In the genomic region with DNA sequence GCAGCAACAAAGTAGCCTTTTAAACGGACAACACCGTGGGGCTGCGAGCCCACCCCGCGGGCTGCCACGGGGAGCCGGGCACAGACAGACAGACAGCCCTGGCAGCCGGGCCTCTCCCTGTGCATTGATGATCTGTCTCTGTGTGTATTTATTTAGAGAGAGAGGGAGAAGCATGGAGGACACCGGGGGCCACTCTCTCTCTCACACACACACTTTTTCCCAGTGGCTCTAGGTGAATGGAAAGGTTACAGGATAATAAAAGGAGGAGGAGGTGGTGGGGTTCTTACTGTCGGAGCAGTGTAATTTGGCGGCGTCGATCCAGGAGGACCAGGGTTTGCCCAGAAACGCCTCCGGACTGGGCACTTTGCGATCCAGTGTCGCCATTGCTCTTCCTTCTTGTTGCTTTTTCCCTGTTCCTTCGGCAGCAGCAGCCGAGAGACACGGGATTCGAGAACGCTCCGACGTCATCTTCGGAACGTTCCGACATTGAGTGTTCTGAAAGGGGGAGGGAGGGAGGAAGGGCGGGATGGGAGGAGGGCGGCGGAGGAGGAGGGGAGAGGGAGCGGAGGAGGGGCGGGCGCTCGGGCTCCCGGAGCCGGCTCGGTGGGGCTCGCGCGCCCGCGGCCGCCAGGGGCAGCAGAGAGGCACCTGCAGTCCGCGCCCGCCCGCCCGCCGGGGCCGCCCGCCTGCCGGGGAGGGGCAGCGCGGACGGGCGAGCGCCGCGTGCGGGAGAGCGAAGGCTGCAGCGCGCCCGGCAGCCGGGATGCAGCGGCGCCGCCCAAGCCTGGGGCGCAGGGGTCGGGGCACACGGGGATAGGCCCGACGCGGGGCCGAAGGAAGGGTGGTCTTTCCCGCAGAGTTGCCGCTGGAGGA, we compare ENCODE assay signal across 1 cellular context.
TF ChIP-seq lines count a peak whose summit lies in the region.

A gene with protein sequence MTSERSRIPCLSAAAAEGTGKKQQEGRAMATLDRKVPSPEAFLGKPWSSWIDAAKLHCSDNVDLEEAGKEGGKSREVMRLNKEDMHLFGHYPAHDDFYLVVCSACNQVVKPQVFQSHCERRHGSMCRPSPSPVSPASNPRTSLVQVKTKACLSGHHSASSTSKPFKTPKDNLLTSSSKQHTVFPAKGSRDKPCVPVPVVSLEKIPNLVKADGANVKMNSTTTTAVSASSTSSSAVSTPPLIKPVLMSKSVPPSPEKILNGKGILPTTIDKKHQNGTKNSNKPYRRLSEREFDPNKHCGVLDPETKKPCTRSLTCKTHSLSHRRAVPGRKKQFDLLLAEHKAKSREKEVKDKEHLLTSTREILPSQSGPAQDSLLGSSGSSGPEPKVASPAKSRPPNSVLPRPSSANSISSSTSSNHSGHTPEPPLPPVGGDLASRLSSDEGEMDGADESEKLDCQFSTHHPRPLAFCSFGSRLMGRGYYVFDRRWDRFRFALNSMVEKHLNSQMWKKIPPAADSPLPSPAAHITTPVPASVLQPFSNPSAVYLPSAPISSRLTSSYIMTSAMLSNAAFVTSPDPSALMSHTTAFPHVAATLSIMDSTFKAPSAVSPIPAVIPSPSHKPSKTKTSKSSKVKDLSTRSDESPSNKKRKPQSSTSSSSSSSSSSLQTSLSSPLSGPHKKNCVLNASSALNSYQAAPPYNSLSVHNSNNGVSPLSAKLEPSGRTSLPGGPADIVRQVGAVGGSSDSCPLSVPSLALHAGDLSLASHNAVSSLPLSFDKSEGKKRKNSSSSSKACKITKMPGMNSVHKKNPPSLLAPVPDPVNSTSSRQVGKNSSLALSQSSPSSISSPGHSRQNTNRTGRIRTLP (minus strand): TSS at position 509 of the 873 bp plus-strand sequence. CDS start 41 bp downstream, at position 468.

TF ChIP-seq in K562, 482 proteins besides CTCF, POLR2A, EP300 and RAD21 (continued from another document and continues in another):
- TF ChIP-seq TOE1 (IDR thresholded peaks at IDR 0.05; ENCODE audit: borderline replicate concordance) (peak; percentile 27; the same call in 1 of the 2 replicates), TOE1 (CRISPR knock-in tag; IDR thresholded peaks at IDR 0.05; ENCODE audit: borderline replicate concordance, low read depth) (no peak), HLTF (IDR thresholded peaks at IDR 0.05) (no peak), ZNF551 (CRISPR knock-in tag; IDR thresholded peaks at IDR 0.05) (no peak), ZNF830 (CRISPR knock-in tag; IDR thresholded peaks at IDR 0.05) (no peak), HNRNPK (IDR thresholded peaks at IDR 0.05; ENCODE audit: low read depth, low read length, poor library complexity, severe bottlenecking) (peak; percentile 59), RB1 (IDR thresholded peaks at IDR 0.05; ENCODE audit: low read depth) (peak; percentile 99), ZNF134 (CRISPR knock-in tag; conservative IDR thresholded peaks at IDR 0.05) (no peak), ZNF124 (CRISPR knock-in tag; IDR thresholded peaks at IDR 0.05) (no peak), SETDB1 (IDR thresholded peaks at IDR 0.05; ENCODE audit: low read length) (no peak), OTX1 (CRISPR knock-in tag; IDR thresholded peaks at IDR 0.05) (peak; percentile 49; the same call in 1 of the 2 replicates), POLR2G (IDR thresholded peaks at IDR 0.05; ENCODE audit: low read depth, low read length) (peak; percentile 77), MECOM (CRISPR knock-in tag; IDR thresholded peaks at IDR 0.05) (no peak), SMARCA5 (IDR thresholded peaks at IDR 0.05) (no peak), TCF3 (CRISPR knock-in tag; IDR thresholded peaks at IDR 0.05) (no peak), MBD2 (IDR thresholded peaks at IDR 0.05; ENCODE audit: borderline replicate concordance, low read depth) (peak; percentile 43; the same call in 1 of the 2 replicates), CREB1 (IDR thresholded peaks at IDR 0.05) (peak; percentile 45; the same call in 1 of the 2 replicates), CREB1 (CRISPR knock-in tag; IDR thresholded peaks at IDR 0.05) (peak; percentile 65), NR4A1 (CRISPR knock-in tag; IDR thresholded peaks at IDR 0.05) (no peak), NR4A1 (tag; IDR thresholded peaks at IDR 0.05) (peak; percentile 48; the same call in 1 of the 2 replicates), KAT8 (IDR thresholded peaks at IDR 0.05; ENCODE audit: low read depth) (no peak), MYBL2 (IDR thresholded peaks at IDR 0.05; ENCODE audit: low read depth) (no peak), MYBL2 (CRISPR knock-in tag; IDR thresholded peaks at IDR 0.05; ENCODE audit: borderline replicate concordance) (no peak), KDM4B (IDR thresholded peaks at IDR 0.05; ENCODE audit: borderline replicate concordance in 2 of 2, low read depth in 1 of 2) (0 out of 4 replicates have a peak, but pooled peaks of 1 of the 2 experiments have one; percentile 40), POLR2H (tag; IDR thresholded peaks at IDR 0.05; ENCODE audit: low read depth) (peak; percentile 88), PCBP1 (IDR thresholded peaks at IDR 0.05; ENCODE audit: low read depth, low read length, poor library complexity, severe bottlenecking) (no peak), ELF1 (tag; IDR thresholded peaks at IDR 0.05) (peak; percentile 32; the same call in 1 of the 2 replicates), ZNF12 (CRISPR knock-in tag; IDR thresholded peaks at IDR 0.05) (no peak), ZNF785 (CRISPR knock-in tag; IDR thresholded peaks at IDR 0.05) (no peak), RBFOX2 (IDR thresholded peaks at IDR 0.05; ENCODE audit: low read depth, low read length) (peak; percentile 81), DIDO1 (tag; IDR thresholded peaks at IDR 0.05; ENCODE audit: low read depth) (no peak), KLF6 (CRISPR knock-in tag; IDR thresholded peaks at IDR 0.05; ENCODE audit: borderline replicate concordance) (no peak), ZNF586 (CRISPR knock-in tag; conservative IDR thresholded peaks at IDR 0.05) (no peak), CTBP1 (IDR thresholded peaks at IDR 0.05; ENCODE audit: borderline replicate concordance) (peak; percentile 67; the same call in 1 of the 2 replicates), BRCA1 (IDR thresholded peaks at IDR 0.05) (no peak), BRCA1 (CRISPR knock-in tag; IDR thresholded peaks at IDR 0.05) (no peak), ZNF696 (CRISPR knock-in tag; conservative IDR thresholded peaks at IDR 0.05) (no peak)
- TF ChIP-seq, protein P1, sequence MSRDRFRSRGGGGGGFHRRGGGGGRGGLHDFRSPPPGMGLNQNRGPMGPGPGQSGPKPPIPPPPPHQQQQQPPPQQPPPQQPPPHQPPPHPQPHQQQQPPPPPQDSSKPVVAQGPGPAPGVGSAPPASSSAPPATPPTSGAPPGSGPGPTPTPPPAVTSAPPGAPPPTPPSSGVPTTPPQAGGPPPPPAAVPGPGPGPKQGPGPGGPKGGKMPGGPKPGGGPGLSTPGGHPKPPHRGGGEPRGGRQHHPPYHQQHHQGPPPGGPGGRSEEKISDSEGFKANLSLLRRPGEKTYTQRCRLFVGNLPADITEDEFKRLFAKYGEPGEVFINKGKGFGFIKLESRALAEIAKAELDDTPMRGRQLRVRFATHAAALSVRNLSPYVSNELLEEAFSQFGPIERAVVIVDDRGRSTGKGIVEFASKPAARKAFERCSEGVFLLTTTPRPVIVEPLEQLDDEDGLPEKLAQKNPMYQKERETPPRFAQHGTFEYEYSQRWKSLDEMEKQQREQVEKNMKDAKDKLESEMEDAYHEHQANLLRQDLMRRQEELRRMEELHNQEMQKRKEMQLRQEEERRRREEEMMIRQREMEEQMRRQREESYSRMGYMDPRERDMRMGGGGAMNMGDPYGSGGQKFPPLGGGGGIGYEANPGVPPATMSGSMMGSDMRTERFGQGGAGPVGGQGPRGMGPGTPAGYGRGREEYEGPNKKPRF (IDR thresholded peaks at IDR 0.05; ENCODE audit: low read depth, low read length): no peak
- TF ChIP-seq, protein P2, sequence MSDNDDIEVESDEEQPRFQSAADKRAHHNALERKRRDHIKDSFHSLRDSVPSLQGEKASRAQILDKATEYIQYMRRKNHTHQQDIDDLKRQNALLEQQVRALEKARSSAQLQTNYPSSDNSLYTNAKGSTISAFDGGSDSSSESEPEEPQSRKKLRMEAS (CRISPR knock-in tag; IDR thresholded peaks at IDR 0.05): peak; percentile 68
- TF ChIP-seq, protein P3, sequence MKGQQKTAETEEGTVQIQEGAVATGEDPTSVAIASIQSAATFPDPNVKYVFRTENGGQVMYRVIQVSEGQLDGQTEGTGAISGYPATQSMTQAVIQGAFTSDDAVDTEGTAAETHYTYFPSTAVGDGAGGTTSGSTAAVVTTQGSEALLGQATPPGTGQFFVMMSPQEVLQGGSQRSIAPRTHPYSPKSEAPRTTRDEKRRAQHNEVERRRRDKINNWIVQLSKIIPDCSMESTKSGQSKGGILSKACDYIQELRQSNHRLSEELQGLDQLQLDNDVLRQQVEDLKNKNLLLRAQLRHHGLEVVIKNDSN (CRISPR knock-in tag; IDR thresholded peaks at IDR 0.05): no peak
- TF ChIP-seq, protein P4, sequence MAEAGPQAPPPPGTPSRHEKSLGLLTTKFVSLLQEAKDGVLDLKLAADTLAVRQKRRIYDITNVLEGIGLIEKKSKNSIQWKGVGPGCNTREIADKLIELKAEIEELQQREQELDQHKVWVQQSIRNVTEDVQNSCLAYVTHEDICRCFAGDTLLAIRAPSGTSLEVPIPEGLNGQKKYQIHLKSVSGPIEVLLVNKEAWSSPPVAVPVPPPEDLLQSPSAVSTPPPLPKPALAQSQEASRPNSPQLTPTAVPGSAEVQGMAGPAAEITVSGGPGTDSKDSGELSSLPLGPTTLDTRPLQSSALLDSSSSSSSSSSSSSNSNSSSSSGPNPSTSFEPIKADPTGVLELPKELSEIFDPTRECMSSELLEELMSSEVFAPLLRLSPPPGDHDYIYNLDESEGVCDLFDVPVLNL (CRISPR knock-in tag; IDR thresholded peaks at IDR 0.05; ENCODE audit: low read depth): no peak
- TF ChIP-seq, protein P5, sequence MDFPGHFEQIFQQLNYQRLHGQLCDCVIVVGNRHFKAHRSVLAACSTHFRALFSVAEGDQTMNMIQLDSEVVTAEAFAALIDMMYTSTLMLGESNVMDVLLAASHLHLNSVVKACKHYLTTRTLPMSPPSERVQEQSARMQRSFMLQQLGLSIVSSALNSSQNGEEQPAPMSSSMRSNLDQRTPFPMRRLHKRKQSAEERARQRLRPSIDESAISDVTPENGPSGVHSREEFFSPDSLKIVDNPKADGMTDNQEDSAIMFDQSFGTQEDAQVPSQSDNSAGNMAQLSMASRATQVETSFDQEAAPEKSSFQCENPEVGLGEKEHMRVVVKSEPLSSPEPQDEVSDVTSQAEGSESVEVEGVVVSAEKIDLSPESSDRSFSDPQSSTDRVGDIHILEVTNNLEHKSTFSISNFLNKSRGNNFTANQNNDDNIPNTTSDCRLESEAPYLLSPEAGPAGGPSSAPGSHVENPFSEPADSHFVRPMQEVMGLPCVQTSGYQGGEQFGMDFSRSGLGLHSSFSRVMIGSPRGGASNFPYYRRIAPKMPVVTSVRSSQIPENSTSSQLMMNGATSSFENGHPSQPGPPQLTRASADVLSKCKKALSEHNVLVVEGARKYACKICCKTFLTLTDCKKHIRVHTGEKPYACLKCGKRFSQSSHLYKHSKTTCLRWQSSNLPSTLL (IDR thresholded peaks at IDR 0.05): no peak
- TF ChIP-seq, protein P6, sequence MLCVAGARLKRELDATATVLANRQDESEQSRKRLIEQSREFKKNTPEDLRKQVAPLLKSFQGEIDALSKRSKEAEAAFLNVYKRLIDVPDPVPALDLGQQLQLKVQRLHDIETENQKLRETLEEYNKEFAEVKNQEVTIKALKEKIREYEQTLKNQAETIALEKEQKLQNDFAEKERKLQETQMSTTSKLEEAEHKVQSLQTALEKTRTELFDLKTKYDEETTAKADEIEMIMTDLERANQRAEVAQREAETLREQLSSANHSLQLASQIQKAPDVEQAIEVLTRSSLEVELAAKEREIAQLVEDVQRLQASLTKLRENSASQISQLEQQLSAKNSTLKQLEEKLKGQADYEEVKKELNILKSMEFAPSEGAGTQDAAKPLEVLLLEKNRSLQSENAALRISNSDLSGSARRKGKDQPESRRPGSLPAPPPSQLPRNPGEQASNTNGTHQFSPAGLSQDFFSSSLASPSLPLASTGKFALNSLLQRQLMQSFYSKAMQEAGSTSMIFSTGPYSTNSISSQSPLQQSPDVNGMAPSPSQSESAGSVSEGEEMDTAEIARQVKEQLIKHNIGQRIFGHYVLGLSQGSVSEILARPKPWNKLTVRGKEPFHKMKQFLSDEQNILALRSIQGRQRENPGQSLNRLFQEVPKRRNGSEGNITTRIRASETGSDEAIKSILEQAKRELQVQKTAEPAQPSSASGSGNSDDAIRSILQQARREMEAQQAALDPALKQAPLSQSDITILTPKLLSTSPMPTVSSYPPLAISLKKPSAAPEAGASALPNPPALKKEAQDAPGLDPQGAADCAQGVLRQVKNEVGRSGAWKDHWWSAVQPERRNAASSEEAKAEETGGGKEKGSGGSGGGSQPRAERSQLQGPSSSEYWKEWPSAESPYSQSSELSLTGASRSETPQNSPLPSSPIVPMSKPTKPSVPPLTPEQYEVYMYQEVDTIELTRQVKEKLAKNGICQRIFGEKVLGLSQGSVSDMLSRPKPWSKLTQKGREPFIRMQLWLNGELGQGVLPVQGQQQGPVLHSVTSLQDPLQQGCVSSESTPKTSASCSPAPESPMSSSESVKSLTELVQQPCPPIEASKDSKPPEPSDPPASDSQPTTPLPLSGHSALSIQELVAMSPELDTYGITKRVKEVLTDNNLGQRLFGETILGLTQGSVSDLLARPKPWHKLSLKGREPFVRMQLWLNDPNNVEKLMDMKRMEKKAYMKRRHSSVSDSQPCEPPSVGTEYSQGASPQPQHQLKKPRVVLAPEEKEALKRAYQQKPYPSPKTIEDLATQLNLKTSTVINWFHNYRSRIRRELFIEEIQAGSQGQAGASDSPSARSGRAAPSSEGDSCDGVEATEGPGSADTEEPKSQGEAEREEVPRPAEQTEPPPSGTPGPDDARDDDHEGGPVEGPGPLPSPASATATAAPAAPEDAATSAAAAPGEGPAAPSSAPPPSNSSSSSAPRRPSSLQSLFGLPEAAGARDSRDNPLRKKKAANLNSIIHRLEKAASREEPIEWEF (CRISPR knock-in tag; IDR thresholded peaks at IDR 0.05): no peak
- TF ChIP-seq, protein P7, sequence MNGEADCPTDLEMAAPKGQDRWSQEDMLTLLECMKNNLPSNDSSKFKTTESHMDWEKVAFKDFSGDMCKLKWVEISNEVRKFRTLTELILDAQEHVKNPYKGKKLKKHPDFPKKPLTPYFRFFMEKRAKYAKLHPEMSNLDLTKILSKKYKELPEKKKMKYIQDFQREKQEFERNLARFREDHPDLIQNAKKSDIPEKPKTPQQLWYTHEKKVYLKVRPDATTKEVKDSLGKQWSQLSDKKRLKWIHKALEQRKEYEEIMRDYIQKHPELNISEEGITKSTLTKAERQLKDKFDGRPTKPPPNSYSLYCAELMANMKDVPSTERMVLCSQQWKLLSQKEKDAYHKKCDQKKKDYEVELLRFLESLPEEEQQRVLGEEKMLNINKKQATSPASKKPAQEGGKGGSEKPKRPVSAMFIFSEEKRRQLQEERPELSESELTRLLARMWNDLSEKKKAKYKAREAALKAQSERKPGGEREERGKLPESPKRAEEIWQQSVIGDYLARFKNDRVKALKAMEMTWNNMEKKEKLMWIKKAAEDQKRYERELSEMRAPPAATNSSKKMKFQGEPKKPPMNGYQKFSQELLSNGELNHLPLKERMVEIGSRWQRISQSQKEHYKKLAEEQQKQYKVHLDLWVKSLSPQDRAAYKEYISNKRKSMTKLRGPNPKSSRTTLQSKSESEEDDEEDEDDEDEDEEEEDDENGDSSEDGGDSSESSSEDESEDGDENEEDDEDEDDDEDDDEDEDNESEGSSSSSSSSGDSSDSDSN (IDR thresholded peaks at IDR 0.05; ENCODE audit: borderline replicate concordance in 1 of 2, low read depth in 2 of 2, low read length in 2 of 2): 0 out of 4 replicates have a peak, but pooled peaks of 1 of the 2 experiments have one; percentile 15
